ENCODE assay signal across 22 cellular contexts in the genomic region with DNA sequence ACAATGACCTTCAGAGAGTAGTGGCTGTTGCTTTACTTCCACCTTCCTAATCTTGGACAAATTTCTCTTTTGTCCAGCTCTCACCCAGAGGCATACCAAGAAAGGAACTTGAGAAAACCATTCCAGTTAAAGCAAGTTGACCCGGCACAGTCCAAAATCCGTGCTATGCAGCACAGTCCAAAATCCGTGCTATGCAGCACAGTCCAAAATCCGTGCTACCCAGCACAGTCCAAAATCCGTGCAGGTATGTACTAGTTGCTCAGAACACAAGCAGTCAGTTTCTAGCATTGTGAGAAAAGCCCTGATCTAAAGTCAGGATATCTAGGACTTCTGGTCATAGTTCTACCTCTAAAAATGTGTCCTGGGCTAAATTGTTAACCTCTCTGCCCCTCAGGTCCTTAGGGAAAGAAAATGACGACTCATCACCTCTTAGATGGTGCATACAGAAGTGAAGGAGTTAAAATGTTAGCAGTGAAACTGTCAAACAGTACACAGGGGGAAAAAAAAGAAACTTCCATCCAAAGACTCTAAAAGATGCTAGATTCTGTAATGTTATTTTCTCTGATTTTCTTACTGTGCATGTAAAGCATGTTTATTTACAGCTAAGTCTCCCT. TPM values are rescaled to one million over a fixed set of nuclear protein-coding genes. Genes with fewer than 3 reads are reported as not detected.
DNase-seq lines count a peak whose midpoint lies in the region; ATAC-seq, FAIRE-seq and TF ChIP-seq lines count a peak whose summit lies in the region.
"Had no signal": no experiment of that assay in that cellular context is flagged by ENCODE, and none has a peak within 500 bp of the region (broad histone marks: within the 10 kb centered on the region; RNA-seq: fewer than 3 reads in every experiment).

No MANE protein-coding gene starts in this region.

- no peaks in the 10 kb centered on the region for H3K27me3 Mint-ChIP-seq in osteocyte (ENCODE audit: unreplicated experiment)

- in situ Hi-C loops in K562 (cut with MboI): no loop called here

- H3K9me3 ChIP-seq in left ventricle myocardium inferior (replicated peaks) (no peaks in the 10 kb centered on the region), right atrium auricular region (no peaks in the 10 kb centered on the region), K562 (replicated peaks; ENCODE audit: control insufficient read depth, insufficient read depth, low read depth, low read length) (no peaks in the 10 kb centered on the region), lower lobe of right lung (no peaks in the 10 kb centered on the region), aorta (ENCODE audit: control insufficient read depth, low read length) (no peaks in the 10 kb centered on the region)
- H3K9me3 ChIP-seq: SJCRH30 had no signal

- H3K4me3 Mint-ChIP-seq in osteocyte (ENCODE audit: unreplicated experiment): no peak overlapping the region
- H3K4me3 Mint-ChIP-seq: CD8-positive, alpha-beta T cell had no signal

- DNase-seq in left ventricle myocardium inferior (no peak), right atrium auricular region (ENCODE audit: low spot score) (no peak), K562 (ENCODE audit: extremely low read depth in 1 of 4, low spot score in 3 of 4) (no peak), lower lobe of right lung (no peak), aorta (no peak), osteocyte (ENCODE audit: extremely low spot score, unreplicated experiment) (no peak), C1 segment of cervical spinal cord (lab: John Stamatoyannopoulos, UW) (no peak)
- DNase-seq: Calu3; CD8-positive, alpha-beta T cell; EL; KG1; NCI-H1436; NCI-H1930; NCI-H226; NCI-H526; PC-9; SJCRH30 had no signal

- H3K36me3 ChIP-seq in left ventricle myocardium inferior (no peaks in the 10 kb centered on the region), right atrium auricular region (no peaks in the 10 kb centered on the region), K562 (ENCODE audit: control insufficient read depth, insufficient read depth, low read length) (no peaks in the 10 kb centered on the region), lower lobe of right lung (no peaks in the 10 kb centered on the region), aorta (ENCODE audit: control insufficient read depth in 1 of 2, insufficient read depth in 2 of 2, low read length in 1 of 2) (no peaks in the 10 kb centered on the region)
- H3K36me3 ChIP-seq: SJCRH30 had no signal

- ATAC-seq in K562: no peak
- ATAC-seq in lower lobe of right lung: no peak
- ATAC-seq in aorta (ENCODE audit: low FRiP score): peak; percentile 23
- ATAC-seq in HG02840 (IDR thresholded peaks at IDR 0.05; ENCODE audit: low FRiP score, unreplicated experiment): no peak
- ATAC-seq: CD8-positive, alpha-beta T cell had no signal

- POLR2A ChIA-PET in K562 (lab: Yijun Ruan, JAX): interaction anchor here (0.6 kb wide), 1 partner anchor 28 kb away, joined by 3 read pairs; no protein-coding TSS in a partner anchor

- H3K27ac ChIP-seq in left ventricle myocardium inferior (replicated peaks): peak overlapping the region; percentile 73
- no peak overlapping the region for H3K27ac ChIP-seq in right atrium auricular region
- H3K27ac ChIP-seq in K562 (ENCODE audit: extremely low read depth, low read depth, low read length): no peak overlapping the region
- peak overlapping the region; percentile 19 for H3K27ac ChIP-seq in lower lobe of right lung
- H3K27ac ChIP-seq in aorta (ENCODE audit: low read depth in 1 of 2, low read length in 2 of 2): peak overlapping the region in 1 of 2 donors; percentile 43
- H3K27ac ChIP-seq: PC-9, RWPE1, SJCRH30 had no signal

- no peaks in the 10 kb centered on the region for H3K27me3 ChIP-seq in left ventricle myocardium inferior (ENCODE audit: low read depth)
- H3K27me3 ChIP-seq in right atrium auricular region: no peaks in the 10 kb centered on the region
- H3K27me3 ChIP-seq in K562 (ENCODE audit: control insufficient read depth in 2 of 2, insufficient read depth in 2 of 2, low read length in 2 of 2): peaks cover 32 to 44% of the 10 kb centered on the region in 2 experiments
- no peaks in the 10 kb centered on the region for H3K27me3 ChIP-seq in lower lobe of right lung (ENCODE audit: low read depth)
- H3K27me3 ChIP-seq in aorta (ENCODE audit: control insufficient read depth in 1 of 2, insufficient read depth in 2 of 2, low read length in 1 of 2): no peaks in the 10 kb centered on the region
- H3K27me3 ChIP-seq: SJCRH30 had no signal

- H3K4me1 Mint-ChIP-seq in osteocyte (ENCODE audit: unreplicated experiment): peaks cover 43% of the 10 kb centered on the region

- H3K4me3 ChIP-seq in left ventricle myocardium inferior: no peak overlapping the region
- H3K4me3 ChIP-seq in right atrium auricular region: no peak overlapping the region
- H3K4me3 ChIP-seq in K562: no peak overlapping the region
- H3K4me3 ChIP-seq in lower lobe of right lung: no peak overlapping the region
- H3K4me3 ChIP-seq in aorta (ENCODE audit: low read length in 2 of 2): no peak overlapping the region
- H3K4me3 ChIP-seq: PC-9, SJCRH30 had no signal

- TF ChIP-seq POLR2A in K562 (conservative IDR thresholded peaks at IDR 0.05): no peak

- H3K4me1 ChIP-seq in left ventricle myocardium inferior (peaks cover 68% of the 10 kb centered on the region), right atrium auricular region (peaks cover 0 to 67% of the 10 kb centered on the region in 2 donors), K562 (replicated peaks in 1 of 2; ENCODE audit: control insufficient read depth in 2 of 2, insufficient read depth in 2 of 2, low read length in 2 of 2) (no peaks in the 10 kb centered on the region), lower lobe of right lung (peaks cover 48% of the 10 kb centered on the region), aorta (ENCODE audit: control insufficient read depth in 1 of 2, insufficient read depth in 2 of 2, low read length in 2 of 2) (peaks cover 10 to 11% of the 10 kb centered on the region in 2 donors)

- H3K27ac Mint-ChIP-seq in osteocyte (ENCODE audit: unreplicated experiment): no peak overlapping the region
- H3K27ac Mint-ChIP-seq: CD8-positive, alpha-beta T cell had no signal

- no peaks in the 10 kb centered on the region for H3K9me1 ChIP-seq in K562 (ENCODE audit: control insufficient read depth, insufficient read depth, low read length)

- intact Hi-C loops in left ventricle myocardium inferior (cut with micrococcal nuclease) (loop anchor here (10.0 kb wide), 1 partner anchor 72 kb away; no protein-coding TSS in a partner anchor), K562 (cut with micrococcal nuclease) (no loop called here), lower lobe of right lung (cut with DNase I) (no loop called here), aorta (cut with DNase I) (loop anchor here in 1 of 2 donors (10.0 kb wide), 1 partner anchor 72 kb away; no protein-coding TSS in a partner anchor)

- 1% methylated on average over 6 of the region's 6 CpGs for WGBS in K562 (ENCODE audit: insufficient coverage, low coverage, missing lambda C conversion rate)
- 16 to 18% methylated on average over 6 of the region's 6 CpGs for WGBS in aorta, 2 donors

- H2AFZ ChIP-seq in K562 (ENCODE audit: low read depth, low read length): no peak overlapping the region
- H2AFZ ChIP-seq: PC-9 had no signal

- no TSS peak for BruUV-seq in K562 (replicated peaks; lab: Mats Ljungman, UMichigan)

- no peak overlapping the region for H3K4me2 ChIP-seq in K562 (ENCODE audit: insufficient read depth, low read length)
- H3K4me2 ChIP-seq: PC-9 had no signal

- TF ChIP-seq CTCF in left ventricle myocardium inferior (IDR thresholded peaks at IDR 0.05; ENCODE audit: borderline replicate concordance): no peak
- TF ChIP-seq CTCF in right atrium auricular region (IDR thresholded peaks at IDR 0.05): no peak
- no peak for TF ChIP-seq CTCF in K562 (IDR thresholded peaks at IDR 0.05 in 2 of 3, conservative IDR thresholded peaks at IDR 0.05 in 1 of 3; ENCODE audit: insufficient read depth in 2 of 3, low read depth in 1 of 3, low read length in 3 of 3)
- TF ChIP-seq CTCF in lower lobe of right lung (IDR thresholded peaks at IDR 0.05): no peak
- TF ChIP-seq CTCF in osteocyte (IDR thresholded peaks at IDR 0.05): no peak

- no peak for FAIRE-seq in K562 (lab: Jason Lieb, UNC)
- FAIRE-seq: A204.1, GM12891, H1 had no signal

- CTCF ChIA-PET in K562 (lab: Yijun Ruan, JAX; ENCODE audit: low intra/inter-chr PET ratio): no interaction called here

- no peaks in the 10 kb centered on the region for H3K79me2 ChIP-seq in K562 (ENCODE audit: control insufficient read depth, insufficient read depth, low read length)

- TF ChIP-seq RAD21 in K562 (CRISPR knock-in tag; conservative IDR thresholded peaks at IDR 0.05 in 1 of 2, IDR thresholded peaks at IDR 0.05 in 1 of 2): no peak

- H3K36me3 Mint-ChIP-seq in osteocyte (ENCODE audit: unreplicated experiment): no peaks in the 10 kb centered on the region
- H3K36me3 Mint-ChIP-seq: CD8-positive, alpha-beta T cell had no signal

- H3K9ac ChIP-seq in K562 (ENCODE audit: insufficient read depth in 1 of 2, low read depth in 2 of 2, low read length in 2 of 2): no peak overlapping the region

- no peaks in the 10 kb centered on the region for H4K20me1 ChIP-seq in K562 (replicated peaks; ENCODE audit: control insufficient read depth, insufficient read depth, low read length)

- no peaks in the 10 kb centered on the region for H3K9me3 Mint-ChIP-seq in osteocyte (ENCODE audit: unreplicated experiment)
- H3K9me3 Mint-ChIP-seq: CD8-positive, alpha-beta T cell had no signal

- no peak for TF ChIP-seq EP300 in K562 (IDR thresholded peaks at IDR 0.05; ENCODE audit: low read length)

RNA-seq across cellular contexts. Expression of gene ENAH, which starts 40.3 kb away (rescaled TPM):
- total RNA-seq in left ventricle myocardium inferior (78.6 TPM), right atrium auricular region (10 to 100 TPM; 50.5 to 59.5 TPM), K562 (2014; rRNA removed) (0.05 and 0.12 TPM in 2 replicates), K562 (2014; rRNA removed; fragmentation: Illumina TruSeq; extraction: Trizol) (0.10 and 0.15 TPM in 2 replicates), K562 (2015; rRNA removed; fragmentation: Illumina TruSeq; extraction: Trizol) (0.15 and 0.29 TPM in 2 replicates), K562 (2021) (0.55 and 0.85 TPM in 2 replicates), lower lobe of right lung (51.4 TPM), aorta (100 to 1,000 TPM; 148 to 415 TPM), osteocyte (232 and 233 TPM in 2 replicates)
- 0.56 and 1.1 TPM in 2 replicates for total RNA-seq in K562 (2011; cell fraction: chromatin; rRNA removed; ENCODE audit: low replicate concordance)
- under 0.01 TPM in 1 of 2 replicates, not detected in the other for total RNA-seq in K562 (2011; cell fraction: nucleolus; rRNA removed)
- total RNA-seq in K562 (2011; cell fraction: nucleoplasm; rRNA removed): 0.15 and 0.69 TPM in 2 replicates
- polyA plus RNA-seq in K562 (2011; rRNA removed) (0.34 and 1.2 TPM in 2 replicates), K562 (2014; fragmentation: Illumina TruSeq; extraction: Trizol) (0.06 and 0.33 TPM in 2 replicates), K562 (2014; fragmentation: Nextera tagmentation; extraction: Ambion mirVana) (under 1 TPM; 0.03 to 0.13 TPM), K562 (2014; rRNA removed) (0.05 TPM in 1 of 2 replicates, not detected in the other), aorta (10 to 100 TPM; 47.3 to 82.1 TPM)
- polyA plus RNA-seq in K562 (2011; cell fraction: cytosol; rRNA removed): 0.01 and 0.10 TPM in 2 replicates
- polyA plus RNA-seq in K562 (2011; cell fraction: nucleus; rRNA removed): 0.21 and 0.44 TPM in 2 replicates
- polyA plus RNA-seq in K562 (2012): 0.06 and 0.14 TPM in 2 replicates
- 1.8 and 4.3 TPM in 2 replicates for polyA minus RNA-seq in K562 (2011; rRNA and poly(A)+ RNA removed)
- polyA minus RNA-seq in K562 (2011; cell fraction: cytosol; rRNA and poly(A)+ RNA removed): 1.5 TPM in 1 of 2 replicates, not detected in the other
- polyA minus RNA-seq in K562 (2011; cell fraction: nucleus; rRNA and poly(A)+ RNA removed): 0.22 and 0.40 TPM in 2 replicates

Comparison
In these comparisons a context has a peak if more than half of its experiments do, and no peak if none do; other contexts are left out.
1. H3K27ac ChIP-seq: peak in left ventricle myocardium inferior (single experiment) and lower lobe of right lung (single experiment); none in right atrium auricular region (0 of 2) and K562 (single experiment).
2. RNA of gene ENAH, which starts 40.3 kb away (total RNA-seq): 148 to 415 TPM in aorta, 232 to 233 TPM in osteocyte, 78.6 TPM in left ventricle myocardium inferior (single experiment), 50.5 to 59.5 TPM in right atrium auricular region and 51.4 TPM in lower lobe of right lung (single experiment); under 0.01 to 1.1 TPM in K562; every median in the first group is over 10 times any median in the second.